Comparison of ENCODE assay signal across 15 cellular contexts in genomic region chr2:195495966-195496365, GRCh38.
A peak's percentile ranks its signal among the peaks of the same experiment; 100 is the strongest.
DNase-seq lines count a peak whose midpoint lies in the region; ATAC-seq and TF ChIP-seq lines count a peak whose summit lies in the region.
"Had no signal": no experiment of that assay in that cellular context is flagged by ENCODE, and none has a peak within 500 bp of the region (broad histone marks: within the 10 kb centered on the region; RNA-seq: fewer than 3 reads in every experiment).

No MANE protein-coding gene starts in this region.

- H3K4me1 Mint-ChIP-seq in T-helper 2 cell treated with Interferon-gamma antibody and Interleukin-4, amounts not matched to agents 5 μg/mL and 100 μg/mL, for 36 hours (ENCODE audit: low read depth): peaks cover 49% of the 10 kb centered on the region

- peak overlapping the region; percentile 60 for H3K9ac ChIP-seq in DND-41 (ENCODE audit: low read depth, low read length)
- H3K9ac ChIP-seq in Karpas-422 (ENCODE audit: low read length): peak overlapping the region; percentile 28
- H3K9ac ChIP-seq in smooth muscle cell (ENCODE audit: low read depth): no peak overlapping the region

- H3K4me2 ChIP-seq in DND-41 (ENCODE audit: insufficient read depth, low read length) (peak overlapping the region; percentile 54), Karpas-422 (ENCODE audit: low read depth, low read length, poor library complexity, severe bottlenecking) (peak overlapping the region; percentile 64), smooth muscle cell (peak overlapping the region; percentile 6)

- TF ChIP-seq CTCF in DND-41 (IDR thresholded peaks at IDR 0.05; ENCODE audit: borderline replicate concordance, extremely low read depth, low read length, poor library complexity, severe bottlenecking) (no peak), smooth muscle cell (IDR thresholded peaks at IDR 0.05; ENCODE audit: borderline replicate concordance, insufficient read depth, poor library complexity, severe bottlenecking) (no peak)

- ATAC-seq in DND-41 (ENCODE audit: insufficient read depth, low read depth): peak; percentile 35
- no peak for ATAC-seq in GM18870 (IDR thresholded peaks at IDR 0.05; ENCODE audit: unreplicated experiment)

- no peaks in the 10 kb centered on the region for H3K27me3 Mint-ChIP-seq in T-helper 2 cell treated with Interferon-gamma antibody and Interleukin-4, amounts not matched to agents 5 μg/mL and 100 μg/mL, for 36 hours (ENCODE audit: low read depth)
- H3K27me3 Mint-ChIP-seq: CD4-positive, alpha-beta T cell had no signal

- peaks cover 6% of the 10 kb centered on the region for H3F3A ChIP-seq in smooth muscle cell (ENCODE audit: low read depth)

- no peak for DNase-seq in T-helper 2 cell treated with Interferon-gamma antibody and Interleukin-4, amounts not matched to agents 5 μg/mL and 100 μg/mL, for 36 hours (ENCODE audit: low spot score)
- DNase-seq in T-helper 2 cell (no peak), DND-41 (no peak), Karpas-422 (peak; percentile 84), smooth muscle cell (lab: John Stamatoyannopoulos, UW; ENCODE audit: unreplicated experiment) (no peak), retina (no peak)
- DNase-seq: C1 segment of cervical spinal cord; Calu3; CD4-positive, alpha-beta T cell; DMS 273 treated with DMSO at 0.1 percent for 48 hours; EL had no signal

- no peaks in the 10 kb centered on the region for H3K27me3 ChIP-seq in DND-41 (ENCODE audit: insufficient read depth, low read length, poor library complexity)
- H3K27me3 ChIP-seq in Karpas-422 (ENCODE audit: low read length): no peaks in the 10 kb centered on the region
- H3K27me3 ChIP-seq in smooth muscle cell (ENCODE audit: low read depth): no peaks in the 10 kb centered on the region

- H4K20me1 ChIP-seq in DND-41 (ENCODE audit: insufficient read depth, low read length) (no peaks in the 10 kb centered on the region), Karpas-422 (ENCODE audit: insufficient read depth, low read depth, low read length) (no peaks in the 10 kb centered on the region), smooth muscle cell (ENCODE audit: low read depth) (no peaks in the 10 kb centered on the region)

- no peaks in the 10 kb centered on the region for H3K9me2 ChIP-seq in Karpas-422 (replicated peaks; ENCODE audit: insufficient read depth, low read length)

- H3K9me3 ChIP-seq in DND-41 (ENCODE audit: insufficient read depth, low read length, severe bottlenecking): peaks cover 4% of the 10 kb centered on the region
- H3K9me3 ChIP-seq in Karpas-422 (ENCODE audit: low read length): no peaks in the 10 kb centered on the region
- H3K9me3 ChIP-seq in smooth muscle cell (replicated peaks; ENCODE audit: low read depth): no peaks in the 10 kb centered on the region
- H3K9me3 ChIP-seq: HAP-1 had no signal

- peaks cover 35% of the 10 kb centered on the region for H3K36me3 Mint-ChIP-seq in T-helper 2 cell treated with Interferon-gamma antibody and Interleukin-4, amounts not matched to agents 5 μg/mL and 100 μg/mL, for 36 hours (ENCODE audit: low read depth)
- H3K36me3 Mint-ChIP-seq: IgD-negative memory B cell had no signal

- H3K27ac Mint-ChIP-seq in T-helper 2 cell treated with Interferon-gamma antibody and Interleukin-4, amounts not matched to agents 5 μg/mL and 100 μg/mL, for 36 hours: peak overlapping the region; percentile 56
- H3K27ac Mint-ChIP-seq: CD4-positive, alpha-beta T cell; IgD-negative memory B cell had no signal

- H3K4me1 ChIP-seq in DND-41 (ENCODE audit: insufficient read depth, low read length) (peaks cover 85% of the 10 kb centered on the region), Karpas-422 (ENCODE audit: low read length) (peaks cover 44% of the 10 kb centered on the region), smooth muscle cell (ENCODE audit: low read depth) (no peaks in the 10 kb centered on the region)
- H3K4me1 ChIP-seq: HAP-1 had no signal

- H2AFZ ChIP-seq in DND-41 (ENCODE audit: low read depth, low read length): no peak overlapping the region
- no peak overlapping the region for H2AFZ ChIP-seq in Karpas-422 (ENCODE audit: low read length)
- no peak overlapping the region for H2AFZ ChIP-seq in smooth muscle cell (ENCODE audit: low read depth)

- H3K27ac ChIP-seq in DND-41 (ENCODE audit: low read length) (peak overlapping the region; percentile 100), Karpas-422 (ENCODE audit: low read length) (peak overlapping the region; percentile 80), smooth muscle cell (ENCODE audit: low read depth) (no peak overlapping the region)
- H3K27ac ChIP-seq: 22Rv1 had no signal

- H3K79me2 ChIP-seq in DND-41 (ENCODE audit: insufficient read depth, low read length) (no peaks in the 10 kb centered on the region), Karpas-422 (ENCODE audit: low read length) (no peaks in the 10 kb centered on the region), smooth muscle cell (ENCODE audit: low read depth) (no peaks in the 10 kb centered on the region)

- H3K4me3 ChIP-seq in DND-41 (ENCODE audit: low read depth in 1 of 2, low read length in 2 of 2): peak overlapping the region in 1 of 2 experiments; percentile 22; a peak in 1 of 4 replicates
- H3K4me3 ChIP-seq in Karpas-422 (ENCODE audit: low read length): peak overlapping the region; percentile 19; the same call in 1 of the 2 replicates
- no peak overlapping the region for H3K4me3 ChIP-seq in smooth muscle cell
- H3K4me3 ChIP-seq: HAP-1 had no signal

- H3K36me3 ChIP-seq in DND-41 (ENCODE audit: insufficient read depth, low read length) (no peaks in the 10 kb centered on the region), Karpas-422 (ENCODE audit: insufficient read depth, low read length) (no peaks in the 10 kb centered on the region), smooth muscle cell (ENCODE audit: low read depth) (no peaks in the 10 kb centered on the region)
- H3K36me3 ChIP-seq: HAP-1 had no signal

- H3K9me3 Mint-ChIP-seq in T-helper 2 cell treated with Interferon-gamma antibody and Interleukin-4, amounts not matched to agents 5 μg/mL and 100 μg/mL, for 36 hours: peaks cover 26% of the 10 kb centered on the region
- H3K9me3 Mint-ChIP-seq: CD4-positive, alpha-beta T cell; IgD-negative memory B cell had no signal

- peak overlapping the region; percentile 24 for H3K4me3 Mint-ChIP-seq in T-helper 2 cell treated with Interferon-gamma antibody and Interleukin-4, amounts not matched to agents 5 μg/mL and 100 μg/mL, for 36 hours
- H3K4me3 Mint-ChIP-seq: CD4-positive, alpha-beta T cell had no signal

Comparison
In these comparisons a context has a peak if more than half of its experiments do, and no peak if none do; other contexts are left out.
1. H3K4me2 ChIP-seq: peak in every context shown above with its lines; median percentile 64 in Karpas-422; 54 in DND-41; 6 in smooth muscle cell.